Comparison of ENCODE assay signal across 28 cellular contexts in genomic region chr12:59429766-59430165, GRCh38.
"Had no signal": no experiment of that assay in that cellular context is flagged by ENCODE, and none has a peak within 500 bp of the region (broad histone marks: within the 10 kb centered on the region; RNA-seq: fewer than 3 reads in every experiment).

No MANE protein-coding gene starts in this region.

- H3K36me3 Mint-ChIP-seq: activated CD4-positive, alpha-beta memory T cell treated with anti-CD3 and anti-CD28 coated beads for 36 hours; activated naive CD8-positive, alpha-beta T cell treated with anti-CD3 and anti-CD28 coated beads, Interleukin-2, amount 10 ng/mL, durations not matched to agents 7 days and 5 days; naive thymus-derived CD4-positive, alpha-beta T cell; neural progenitor cell; stimulated activated naive B cell treated with anti-CD40 and anti-IgM and Interleukin-4, amounts not matched to agents 10 μg/mL and 1 μg/mL and 100 μg/mL, for 72 hours had no signal

- H3K27me3 ChIP-seq: esophagus squamous epithelium, foreskin keratinocyte, neural progenitor cell, sigmoid colon, uterus had no signal

- H3K36me3 ChIP-seq: esophagus squamous epithelium, neural progenitor cell, sigmoid colon, uterus had no signal

- H3K4me1 Mint-ChIP-seq: activated naive CD8-positive, alpha-beta T cell treated with anti-CD3 and anti-CD28 coated beads, Interleukin-2, amount 10 ng/mL, durations not matched to agents 7 days and 5 days; naive thymus-derived CD4-positive, alpha-beta T cell; stimulated activated naive B cell treated with anti-CD40 and anti-IgM and Interleukin-4, amounts not matched to agents 10 μg/mL and 1 μg/mL and 100 μg/mL, for 72 hours; T-helper 17 cell had no signal

- H3K4me3 ChIP-seq: coronary artery, esophagus squamous epithelium, lung, neural progenitor cell, sigmoid colon, uterus had no signal

- H3K27me3 Mint-ChIP-seq: activated CD4-positive, alpha-beta memory T cell treated with anti-CD3 and anti-CD28 coated beads for 36 hours; stimulated activated naive B cell treated with anti-CD40 and anti-IgM and Interleukin-4, amounts not matched to agents 10 μg/mL and 1 μg/mL and 100 μg/mL, for 72 hours had no signal

- DNase-seq: activated CD4-positive, alpha-beta memory T cell treated with anti-CD3 and anti-CD28 coated beads for 36 hours; activated CD4-positive, alpha-beta T cell treated with anti-CD3 and anti-CD28 coated beads for 4 hours; activated CD4-positive, CD25-positive, alpha-beta regulatory T cell; activated naive CD4-positive, alpha-beta T cell treated with anti-CD3 and anti-CD28 coated beads for 36 hours; activated naive CD8-positive, alpha-beta T cell treated with anti-CD3 and anti-CD28 coated beads, Interleukin-2, amount 10 ng/mL, durations not matched to agents 7 days and 5 days; activated T-cell treated with anti-CD3 and anti-CD28 coated beads, Interleukin-2, amount 50 U/mL, for 48 hours; amygdala; central memory CD4-positive, alpha-beta T cell; endodermal cell; esophagus squamous epithelium; foreskin keratinocyte; hippocampal formation; islet precursor cell; naive thymus-derived CD4-positive, alpha-beta T cell; posterior cingulate gyrus; retina; sigmoid colon; stimulated activated CD4-positive, alpha-beta T cell treated with anti-CD3 and anti-CD28 coated beads, Interleukin-2, amount 100 ng/mL, for 48 hours; stimulated activated CD8-positive, alpha-beta memory T cell treated with anti-CD3 and anti-CD28 coated beads, Interleukin-4, amount 100 ng/mL, for 48 hours; stimulated activated naive B cell treated with anti-CD40 and anti-IgM and Interleukin-4, amounts not matched to agents 10 μg/mL and 1 μg/mL and 100 μg/mL, for 72 hours; SW 1271; T-helper 17 cell; trophoblast cell; uterus had no signal

- H3K27ac ChIP-seq: coronary artery, esophagus squamous epithelium, foreskin keratinocyte, neural progenitor cell, sigmoid colon, uterus had no signal

- H3K27ac Mint-ChIP-seq: activated CD4-positive, alpha-beta memory T cell treated with anti-CD3 and anti-CD28 coated beads for 36 hours; activated naive CD4-positive, alpha-beta T cell treated with anti-CD3 and anti-CD28 coated beads for 36 hours; activated naive CD8-positive, alpha-beta T cell treated with anti-CD3 and anti-CD28 coated beads, Interleukin-2, amount 10 ng/mL, durations not matched to agents 7 days and 5 days; endodermal cell; naive thymus-derived CD4-positive, alpha-beta T cell; neural progenitor cell; stimulated activated naive B cell treated with anti-CD40 and anti-IgM and Interleukin-4, amounts not matched to agents 10 μg/mL and 1 μg/mL and 100 μg/mL, for 72 hours; T-helper 17 cell had no signal

- H3K9me3 Mint-ChIP-seq: activated CD4-positive, alpha-beta memory T cell treated with anti-CD3 and anti-CD28 coated beads for 36 hours; activated naive CD4-positive, alpha-beta T cell treated with anti-CD3 and anti-CD28 coated beads for 36 hours; activated naive CD8-positive, alpha-beta T cell treated with anti-CD3 and anti-CD28 coated beads, Interleukin-2, amount 10 ng/mL, durations not matched to agents 7 days and 5 days; endodermal cell; naive thymus-derived CD4-positive, alpha-beta T cell; neural progenitor cell; stimulated activated naive B cell treated with anti-CD40 and anti-IgM and Interleukin-4, amounts not matched to agents 10 μg/mL and 1 μg/mL and 100 μg/mL, for 72 hours had no signal

- H3K4me3 Mint-ChIP-seq: activated CD4-positive, alpha-beta memory T cell treated with anti-CD3 and anti-CD28 coated beads for 36 hours; activated naive CD4-positive, alpha-beta T cell treated with anti-CD3 and anti-CD28 coated beads for 36 hours; activated naive CD8-positive, alpha-beta T cell treated with anti-CD3 and anti-CD28 coated beads, Interleukin-2, amount 10 ng/mL, durations not matched to agents 7 days and 5 days; endodermal cell; naive thymus-derived CD4-positive, alpha-beta T cell; neural progenitor cell; stimulated activated naive B cell treated with anti-CD40 and anti-IgM and Interleukin-4, amounts not matched to agents 10 μg/mL and 1 μg/mL and 100 μg/mL, for 72 hours; T-helper 17 cell had no signal

- ATAC-seq: foreskin keratinocyte; left lobe of liver; naive thymus-derived CD4-positive, alpha-beta T cell; stimulated activated naive B cell treated with anti-CD40 and anti-IgM and Interleukin-4, amounts not matched to agents 10 μg/mL and 1 μg/mL and 100 μg/mL, for 72 hours; T-helper 17 cell had no signal
